ENCODE assay signal across 8 cellular contexts in the genomic region with DNA sequence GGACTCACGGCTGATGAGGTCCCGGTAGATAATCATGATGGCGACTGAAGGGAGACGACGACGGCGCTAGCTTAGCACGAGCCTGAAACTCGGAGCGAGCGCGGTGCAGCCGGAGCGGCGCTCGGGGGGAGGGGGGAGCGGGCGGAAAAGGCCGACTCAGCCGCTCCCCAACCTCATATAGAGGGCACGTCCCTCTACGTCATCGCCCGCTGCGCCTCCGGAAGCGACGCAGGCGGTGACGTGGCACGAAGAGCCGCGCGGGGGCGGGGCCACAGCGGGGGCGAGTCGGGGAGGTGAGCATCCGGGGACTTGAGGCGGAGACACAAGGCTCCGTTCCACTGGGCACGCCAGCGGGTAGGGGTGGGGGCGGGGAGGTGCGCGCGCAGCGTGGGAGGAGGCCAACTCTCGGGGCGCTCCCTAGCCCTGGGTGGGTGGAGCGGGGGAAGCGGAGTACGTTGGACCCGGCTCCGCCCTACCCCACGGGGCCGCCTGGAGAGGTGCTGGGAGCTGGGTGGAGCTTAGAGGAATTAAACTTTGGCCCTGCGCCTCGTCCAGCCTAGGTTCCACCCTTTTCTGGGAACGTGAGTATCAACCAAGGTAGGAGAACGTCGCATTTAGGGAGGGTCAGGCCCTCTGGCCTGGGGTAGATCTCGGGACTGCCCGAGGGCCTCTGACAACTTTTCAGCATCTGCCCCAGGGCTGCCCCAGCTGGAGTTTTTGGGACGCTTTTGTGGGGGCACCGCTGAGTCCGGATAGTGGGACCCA. TPM values are rescaled to one million over a fixed set of nuclear protein-coding genes. Genes with fewer than 3 reads are reported as not detected.
A peak's percentile ranks its signal among the peaks of the same experiment; 100 is the strongest.
DNase-seq lines count a peak whose midpoint lies in the region; ATAC-seq and TF ChIP-seq lines count a peak whose summit lies in the region.

TSS of gene TPT1 (minus strand) at position 150 of the 765 bp plus-strand sequence. CDS start at position 36, 114 bp downstream.

- intact Hi-C loops in ovary (cut with DNase I) (no loop called here), thyroid gland (cut with DNase I) (loop anchor here (10.0 kb wide), 2 partner anchors 74 to 124 kb away; partner anchors contain the start of genes COG3 and SLC25A30)

- peaks cover 54% of the 10 kb centered on the region for H3K36me3 Mint-ChIP-seq in activated naive CD8-positive, alpha-beta T cell treated with anti-CD3 and anti-CD28 coated beads for 36 hours
- peaks cover 3% of the 10 kb centered on the region for H3K36me3 Mint-ChIP-seq in glutamatergic neuron (ENCODE audit: unreplicated experiment)

- POLR2A ChIA-PET in GM10248 (lab: Yijun Ruan, JAX): interaction anchor here (0.5 to 2.0 kb wide), 10 partner anchors 9 to 711 kb away, joined by 3 to 5 read pairs (median 4); partner anchors contain the start of gene SLC25A30

- DNase-seq in GM10248 (ENCODE audit: extremely low spot score) (peak; percentile 99), NCI-H1105 (lab: John Stamatoyannopoulos, UW) (peak; percentile 91), SKM-1 treated with dmso at 0.1 percent for 144 hours (lab: John Stamatoyannopoulos, UW; ENCODE audit: unreplicated experiment) (peak; percentile 95), glutamatergic neuron (peak; percentile 99), ovary (peak; percentile 99 to 100 (median 99)), thyroid gland (peak; percentile 99)
- peak; percentile 100 for DNase-seq in activated naive CD8-positive, alpha-beta T cell treated with anti-CD3 and anti-CD28 coated beads for 36 hours

- TF ChIP-seq POLR2A in ovary (IDR thresholded peaks at IDR 0.05): peak; percentile 95
- TF ChIP-seq POLR2A in thyroid gland (IDR thresholded peaks at IDR 0.05): peak; percentile 94 to 95

- H3K4me3 ChIP-seq in ovary (peak within 1 kb of the TSS; percentile 100), thyroid gland (replicated peaks in 1 of 3) (peak within 1 kb of the TSS; percentile 57 to 99 (median 89))

- CTCF ChIA-PET in GM10248 (lab: Yijun Ruan, JAX): interaction anchor here (1.0 to 2.5 kb wide), 12 partner anchors 9 to 294 kb away, joined by 3 to 11 read pairs (median 4); no protein-coding TSS in a partner anchor

- peak; percentile 95 for TF ChIP-seq EP300 in ovary (IDR thresholded peaks at IDR 0.05)

- H3K4me1 ChIP-seq in ovary (ENCODE audit: insufficient read depth) (peaks cover 3% of the 10 kb centered on the region), thyroid gland (peaks cover 19 to 40% of the 10 kb centered on the region in 2 donors)

- peaks cover 1% of the 10 kb centered on the region for H3K27me3 Mint-ChIP-seq in activated naive CD8-positive, alpha-beta T cell treated with anti-CD3 and anti-CD28 coated beads for 36 hours
- H3K27me3 Mint-ChIP-seq in glutamatergic neuron (ENCODE audit: unreplicated experiment): peaks cover 12% of the 10 kb centered on the region

- H3K4me3 Mint-ChIP-seq in activated naive CD8-positive, alpha-beta T cell treated with anti-CD3 and anti-CD28 coated beads for 36 hours: peak within 1 kb of the TSS; percentile 99
- H3K4me3 Mint-ChIP-seq in glutamatergic neuron (ENCODE audit: unreplicated experiment): peak within 1 kb of the TSS; percentile 95

- H3K9me3 ChIP-seq in ovary (no peaks in the 10 kb centered on the region), thyroid gland (no peaks in the 10 kb centered on the region)

- H3K4me1 Mint-ChIP-seq in activated naive CD8-positive, alpha-beta T cell treated with anti-CD3 and anti-CD28 coated beads for 36 hours: peaks cover 35% of the 10 kb centered on the region
- H3K4me1 Mint-ChIP-seq in glutamatergic neuron (ENCODE audit: low read depth, unreplicated experiment): peaks cover 12% of the 10 kb centered on the region

- H3K27ac ChIP-seq in ovary (peak within 1 kb of the TSS; percentile 99 to 100), thyroid gland (peak within 1 kb of the TSS; percentile 99 to 100 (median 100))

- H3K27ac Mint-ChIP-seq in activated naive CD8-positive, alpha-beta T cell treated with anti-CD3 and anti-CD28 coated beads for 36 hours: peak within 1 kb of the TSS; percentile 99
- H3K27ac Mint-ChIP-seq in glutamatergic neuron (ENCODE audit: unreplicated experiment): peak within 1 kb of the TSS; percentile 96

- ATAC-seq in HG02623 (IDR thresholded peaks at IDR 0.05; ENCODE audit: unreplicated experiment): peak; percentile 80

- TF ChIP-seq CTCF in GM10248 (IDR thresholded peaks at IDR 0.05; ENCODE audit: control extremely low read depth, extremely low read depth, low read depth, missing control alignments) (no peak), glutamatergic neuron (IDR thresholded peaks at IDR 0.05; ENCODE audit: partially characterized antibody, unreplicated experiment) (no peak), ovary (IDR thresholded peaks at IDR 0.05) (no peak), thyroid gland (IDR thresholded peaks at IDR 0.05) (peak in 1 of 6 experiments; percentile 2)

- H3K27me3 ChIP-seq in ovary: no peaks in the 10 kb centered on the region
- no peaks in the 10 kb centered on the region for H3K27me3 ChIP-seq in thyroid gland

- no peaks in the 10 kb centered on the region for H3K36me3 ChIP-seq in ovary
- H3K36me3 ChIP-seq in thyroid gland: peaks cover 40 to 41% of the 10 kb centered on the region in 2 donors

- no peaks in the 10 kb centered on the region for H3K9me3 Mint-ChIP-seq in activated naive CD8-positive, alpha-beta T cell treated with anti-CD3 and anti-CD28 coated beads for 36 hours
- peaks cover 11% of the 10 kb centered on the region for H3K9me3 Mint-ChIP-seq in glutamatergic neuron (ENCODE audit: unreplicated experiment)

- WGBS in ovary, 3 donors: 1% methylated on average over 28 to 67 of the region's 67 CpGs
- 2 to 3% methylated on average over 9 to 17 of the region's 67 CpGs for WGBS in thyroid gland, 2 donors

RNA-seq across cellular contexts. Expression of gene TPT1, which starts in this region (rescaled TPM):
- 1,000 to 10,000 TPM; 3,217 to 3,223 TPM for total RNA-seq in activated naive CD8-positive, alpha-beta T cell treated with anti-CD3 and anti-CD28 coated beads for 36 hours
- 1,515 TPM for total RNA-seq in glutamatergic neuron (ENCODE audit: unreplicated experiment)
- total RNA-seq in ovary: 1,000 to 10,000 TPM; 4,694 to 8,633 (median 7,041) TPM
- polyA plus RNA-seq in ovary: over 10,000 TPM; 11,087 to 14,373 TPM
- 1,000 to 10,000 TPM; 2,350 to 4,169 (median 2,632) TPM for total RNA-seq in thyroid gland

Comparison
In these comparisons a context has a peak if more than half of its experiments do, and no peak if none do; other contexts are left out.
1. Peak in every context shown above with its lines: DNase-seq, ATAC-seq, H3K4me3 ChIP-seq and H3K27ac ChIP-seq.